In the genomic region with DNA sequence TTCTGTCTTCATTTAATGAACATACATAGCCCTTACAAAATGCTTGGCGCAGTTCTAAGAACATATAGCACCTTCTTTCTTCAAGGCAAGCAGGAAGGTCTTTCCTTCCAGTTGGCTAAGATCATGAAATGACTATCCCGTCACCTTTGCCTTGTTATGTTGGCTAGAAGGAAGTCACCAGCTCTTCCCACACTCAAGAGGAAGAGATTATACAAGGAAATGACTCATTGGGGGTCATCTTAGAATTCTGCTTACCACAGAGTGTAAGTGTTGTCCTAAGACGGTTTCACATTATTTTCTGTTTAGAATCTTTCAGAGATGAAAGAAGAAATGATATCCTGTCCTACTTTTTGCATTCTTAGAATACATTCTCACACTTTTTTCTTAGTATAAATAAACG, we compare ENCODE assay signal across 15 cellular contexts.
DNase-seq lines count a peak whose midpoint lies in the region; ATAC-seq and TF ChIP-seq lines count a peak whose summit lies in the region.
"Had no signal": no experiment of that assay in that cellular context is flagged by ENCODE, and none has a peak within 500 bp of the region (broad histone marks: within the 10 kb centered on the region; RNA-seq: fewer than 3 reads in every experiment).

No MANE protein-coding gene starts in this region.

- H3K4me1 ChIP-seq in mesendoderm (ENCODE audit: control insufficient read depth, low read depth, low read length) (no peaks in the 10 kb centered on the region), esophagus muscularis mucosa (no peaks in the 10 kb centered on the region), tibial artery (no peaks in the 10 kb centered on the region)
- H3K4me1 ChIP-seq: BE2C, tibial nerve had no signal

- H3K4me2 ChIP-seq in mesendoderm (ENCODE audit: low read length) = no peak overlapping the region

- in situ Hi-C loops in astrocyte of the cerebellum (cut with HindIII; ENCODE audit: low sequenced_read_pairs) = no loop called here

- no peak overlapping the region for H4K5ac ChIP-seq in mesendoderm (ENCODE audit: low read length)

- no peaks in the 10 kb centered on the region for H3K9me3 ChIP-seq in esophagus muscularis mucosa
- H3K9me3 ChIP-seq in tibial artery = no peaks in the 10 kb centered on the region
- H3K9me3 ChIP-seq: BE2C, tibial nerve had no signal

- no peak overlapping the region for H2BK5ac ChIP-seq in mesendoderm (ENCODE audit: low read length)

- WGBS in mesendoderm (ENCODE audit: extremely low coverage, insufficient coverage, low lambda C conversion rate) = no CpG with 5 or more reads among the region's 4 CpGs
- 64% methylated on average over 4 of the region's 4 CpGs for WGBS in esophagus muscularis mucosa

- H2BK15ac ChIP-seq in mesendoderm (replicated peaks; ENCODE audit: low read depth) = no peak overlapping the region

- H3K4ac ChIP-seq in mesendoderm (ENCODE audit: low read depth, low read length) = no peak overlapping the region

- DNase-seq in EH (ENCODE audit: low read depth) = peak; percentile 45
- peak; percentile 21 for DNase-seq in LoVo (ENCODE audit: low spot score)
- peak; percentile 4 for DNase-seq in astrocyte of the cerebellum (ENCODE audit: low read depth)
- peak; percentile 11 for DNase-seq in mesendoderm
- DNase-seq in esophagus muscularis mucosa (ENCODE audit: extremely low spot score) = no peak
- DNase-seq in tibial artery = no peak
- DNase-seq: activated CD8-positive, alpha-beta T cell treated with anti-CD3 and anti-CD28 coated beads, Interleukin-2, amount 10 ng/mL, durations not matched to agents 7 days and 5 days; BE2C; DMS79; NCI-H187 treated with DMSO at 0.1 percent for 48 hours; NCI-H526; T1000 had no signal

- H3K27me3 ChIP-seq in mesendoderm (ENCODE audit: insufficient read depth, low read length, poor library complexity) (no peaks in the 10 kb centered on the region), esophagus muscularis mucosa (no peaks in the 10 kb centered on the region), tibial artery (no peaks in the 10 kb centered on the region)
- H3K27me3 ChIP-seq: BE2C, tibial nerve had no signal

- no peaks in the 10 kb centered on the region for H3K79me2 ChIP-seq in mesendoderm (ENCODE audit: control insufficient read depth, insufficient read depth, low read length)

- TF ChIP-seq CTCF in astrocyte of the cerebellum (IDR thresholded peaks at IDR 0.05; ENCODE audit: low read depth, low read length, missing control alignments) (no peak), esophagus muscularis mucosa (IDR thresholded peaks at IDR 0.05) (no peak), tibial artery (IDR thresholded peaks at IDR 0.05) (no peak)

- TF ChIP-seq POLR2A in esophagus muscularis mucosa (IDR thresholded peaks at IDR 0.05; ENCODE audit: low read depth) = no peak

- H3K56ac ChIP-seq in mesendoderm (ENCODE audit: low read length) = no peak overlapping the region

- H3K18ac ChIP-seq in mesendoderm (ENCODE audit: low read length) = no peak overlapping the region

- H3K23ac ChIP-seq in mesendoderm (ENCODE audit: low read length) = no peak overlapping the region

- no peak overlapping the region for H4K8ac ChIP-seq in mesendoderm (ENCODE audit: low read depth, low read length)

- intact Hi-C loops in esophagus muscularis mucosa (cut with DNase I) (no loop called here), tibial artery (cut with DNase I; ENCODE audit: low total_unique reads) (no loop called here)

- H3K79me1 ChIP-seq in mesendoderm (ENCODE audit: low read length) = no peaks in the 10 kb centered on the region

- H3K36me3 ChIP-seq in mesendoderm (ENCODE audit: control insufficient read depth, insufficient read depth, low read length) (no peaks in the 10 kb centered on the region), esophagus muscularis mucosa (no peaks in the 10 kb centered on the region), tibial artery (no peaks in the 10 kb centered on the region)
- H3K36me3 ChIP-seq: BE2C, tibial nerve had no signal

- H3K9ac ChIP-seq in mesendoderm (ENCODE audit: low read length) = no peak overlapping the region

- no peak overlapping the region for H2AK5ac ChIP-seq in mesendoderm (ENCODE audit: low read length)

- ATAC-seq in GM21723 (IDR thresholded peaks at IDR 0.05; ENCODE audit: unreplicated experiment) = no peak
- no peak for ATAC-seq in HG03095 (IDR thresholded peaks at IDR 0.05; ENCODE audit: unreplicated experiment)
- ATAC-seq: activated CD8-positive, alpha-beta T cell treated with anti-CD3 and anti-CD28 coated beads, Interleukin-2, amount 10 ng/mL, durations not matched to agents 7 days and 5 days had no signal

- H2BK120ac ChIP-seq in mesendoderm (ENCODE audit: low read depth, low read length) = no peak overlapping the region

- TF ChIP-seq EP300 in esophagus muscularis mucosa (IDR thresholded peaks at IDR 0.05) = no peak

- H3K4me3 ChIP-seq in astrocyte of the cerebellum (ENCODE audit: low read depth, low read length) (no peak overlapping the region), mesendoderm (ENCODE audit: low read length) (no peak overlapping the region), esophagus muscularis mucosa (no peak overlapping the region), tibial artery (no peak overlapping the region)
- H3K4me3 ChIP-seq: tibial nerve had no signal

- H3K27ac ChIP-seq in mesendoderm (ENCODE audit: low read depth, low read length) = no peak overlapping the region
- no peak overlapping the region for H3K27ac ChIP-seq in esophagus muscularis mucosa (replicated peaks in 1 of 4)
- no peak overlapping the region for H3K27ac ChIP-seq in tibial artery
- H3K27ac ChIP-seq: tibial nerve had no signal

Comparison
In these comparisons a context has a peak if more than half of its experiments do, and no peak if none do; other contexts are left out.
1. DNase-seq: peak in EH (single experiment), LoVo (single experiment), astrocyte of the cerebellum (single experiment) and mesendoderm (single experiment); none in esophagus muscularis mucosa (single experiment) and tibial artery (0 of 2).